Comparison of ENCODE assay signal across 14 cellular contexts in the genomic region with DNA sequence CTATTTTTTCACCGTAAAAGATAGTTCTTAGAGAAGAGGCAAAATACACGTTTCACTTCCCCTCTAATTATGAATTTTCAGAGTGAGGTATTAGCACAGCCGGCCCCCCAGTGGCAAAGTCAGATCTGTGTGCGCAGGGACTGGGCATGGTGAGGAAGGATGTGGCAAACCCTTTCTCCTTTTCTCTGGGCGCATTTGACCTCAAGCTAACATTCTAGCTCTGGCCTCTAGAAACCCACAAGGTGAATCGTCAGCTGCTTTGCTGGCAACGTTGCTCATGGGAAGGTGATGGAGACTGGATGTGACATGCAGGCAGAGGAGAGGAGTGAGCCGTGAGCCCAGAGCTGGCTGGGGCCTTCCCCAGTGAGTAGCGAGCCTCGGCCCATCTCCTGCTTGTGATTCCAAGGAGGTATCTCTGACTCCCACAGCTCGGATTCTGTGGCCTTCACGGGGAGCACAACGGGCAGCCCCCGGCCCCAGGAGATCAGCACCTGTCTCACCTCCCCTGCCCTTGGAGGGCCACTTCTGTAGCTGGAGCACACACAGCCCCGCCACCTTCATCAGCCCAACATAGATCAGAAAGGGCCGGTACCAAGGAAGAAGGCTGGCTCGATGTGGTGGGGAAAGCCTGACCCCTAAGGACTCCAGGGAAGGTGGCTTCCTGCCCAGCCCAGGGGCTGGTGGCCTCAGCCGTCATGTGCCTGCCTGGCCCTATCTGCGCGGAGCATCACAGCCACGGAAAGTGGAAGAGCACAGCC.
DNase-seq lines count a peak whose midpoint lies in the region; ATAC-seq and TF ChIP-seq lines count a peak whose summit lies in the region.
"Had no signal": no experiment of that assay in that cellular context is flagged by ENCODE, and none has a peak within 500 bp of the region (broad histone marks: within the 10 kb centered on the region; RNA-seq: fewer than 3 reads in every experiment).

No MANE protein-coding gene starts in this region.

- no peak overlapping the region for H2AK5ac ChIP-seq in neuronal stem cell (ENCODE audit: low read depth, low read length)

- TF ChIP-seq CTCF in WERI-Rb-1 (IDR thresholded peaks at IDR 0.05; ENCODE audit: low read depth, low read length), result no peak

- H2BK5ac ChIP-seq in neuronal stem cell (ENCODE audit: low read length), result no peak overlapping the region

- H3K27ac ChIP-seq in neuronal stem cell (replicated peaks; ENCODE audit: low read length) (no peak overlapping the region), WERI-Rb-1 (no peak overlapping the region)
- H3K27ac ChIP-seq: tibial artery had no signal

- H3K4ac ChIP-seq in neuronal stem cell (ENCODE audit: low read length), result no peak overlapping the region

- H3K36me3 ChIP-seq in neuronal stem cell (replicated peaks in 1 of 2; ENCODE audit: control insufficient read depth in 2 of 2, insufficient read depth in 2 of 2, low read length in 2 of 2), result peaks cover 4 to 5% of the 10 kb centered on the region in 2 donors
- H3K36me3 ChIP-seq in WERI-Rb-1, result no peaks in the 10 kb centered on the region
- H3K36me3 ChIP-seq: tibial artery had no signal

- H3K9me3 ChIP-seq in neuronal stem cell (replicated peaks in 1 of 2; ENCODE audit: control insufficient read depth in 2 of 2, insufficient read depth in 1 of 2, low read depth in 1 of 2, low read length in 2 of 2) (peaks cover 9% of the 10 kb centered on the region in 2 donors), WERI-Rb-1 (ENCODE audit: severe bottlenecking) (peaks cover 4% of the 10 kb centered on the region)

- H2BK12ac ChIP-seq in neuronal stem cell (ENCODE audit: low read length), result no peak overlapping the region

- no CpG with 5 or more reads among the region's 21 CpGs for WGBS in neuronal stem cell (ENCODE audit: extremely low coverage in 2 of 2, insufficient read length in 2 of 2, insufficient replicate concordance in 1 of 2), 2 donors

- no peak overlapping the region for H3K27ac Mint-ChIP-seq in activated CD4-positive, alpha-beta T cell treated with anti-CD3 and anti-CD28 coated beads, Interleukin-2, amount 10 ng/mL, durations not matched to agents 24 days and 14 days
- H3K27ac Mint-ChIP-seq: activated CD4-positive, alpha-beta T cell treated with anti-CD3 and anti-CD28 coated beads, Interleukin-2, amount 10 ng/mL, durations not matched to agents 7 days and 5 days had no signal

- no peak overlapping the region for H2BK15ac ChIP-seq in neuronal stem cell (ENCODE audit: low read length)

- H3K4me3 ChIP-seq in neuronal stem cell (ENCODE audit: low read length in 2 of 2) (no peak overlapping the region), WERI-Rb-1 (ENCODE audit: low read depth, low read length) (no peak overlapping the region)
- H3K4me3 ChIP-seq: smooth muscle cell, tibial artery had no signal

- H3K36me3 Mint-ChIP-seq in activated CD4-positive, alpha-beta T cell treated with anti-CD3 and anti-CD28 coated beads, Interleukin-2, amount 10 ng/mL, durations not matched to agents 24 days and 14 days (ENCODE audit: low read depth), result no peaks in the 10 kb centered on the region

- peak; percentile 41 for ATAC-seq in GM21529 (IDR thresholded peaks at IDR 0.05; ENCODE audit: unreplicated experiment)
- ATAC-seq in HG03571 (IDR thresholded peaks at IDR 0.05; ENCODE audit: unreplicated experiment), result peak; percentile 61
- ATAC-seq: HepG2 had no signal

- peak overlapping the region; percentile 72 for H3K18ac ChIP-seq in neuronal stem cell (ENCODE audit: low read length)

- no peaks in the 10 kb centered on the region for H3K9me3 Mint-ChIP-seq in activated CD4-positive, alpha-beta T cell treated with anti-CD3 and anti-CD28 coated beads, Interleukin-2, amount 10 ng/mL, durations not matched to agents 24 days and 14 days
- H3K9me3 Mint-ChIP-seq: activated CD4-positive, alpha-beta T cell treated with anti-CD3 and anti-CD28 coated beads, Interleukin-2, amount 10 ng/mL, durations not matched to agents 7 days and 5 days had no signal

- H3K79me1 ChIP-seq in neuronal stem cell (ENCODE audit: low read depth, low read length), result peaks cover 1% of the 10 kb centered on the region

- no peak overlapping the region for H3K4me2 ChIP-seq in neuronal stem cell (ENCODE audit: insufficient read depth, low read length, poor library complexity, severe bottlenecking)
- H3K4me2 ChIP-seq: smooth muscle cell had no signal

- DNase-seq in activated CD4-positive, alpha-beta T cell treated with anti-CD3 and anti-CD28 coated beads, Interleukin-2, amount 10 ng/mL, durations not matched to agents 24 days and 14 days, result peak; percentile 59
- DNase-seq in activated CD4-positive, alpha-beta T cell treated with anti-CD3 and anti-CD28 coated beads, Interleukin-2, amount 50 U/mL, for 4 hours, result no peak
- DNase-seq in neuronal stem cell (ENCODE audit: low spot score), result no peak
- no peak for DNase-seq in HCEC 1CT
- DNase-seq in WERI-Rb-1, result no peak
- no peak for DNase-seq in posterior vena cava (ENCODE audit: low spot score)
- DNase-seq: activated CD4-positive, alpha-beta T cell treated with anti-CD3 and anti-CD28 coated beads, Interleukin-2, amount 10 ng/mL, durations not matched to agents 7 days and 5 days; activated gamma-delta T cell treated with Interleukin-2 at 50 U/mL for 16 hours; NCI-H187 treated with DMSO at 0.1 percent for 48 hours; tibial artery had no signal

- intact Hi-C loops in activated CD4-positive, alpha-beta T cell treated with anti-CD3 and anti-CD28 coated beads, Interleukin-2, amount 10 ng/mL, durations not matched to agents 24 days and 14 days (cut with micrococcal nuclease), result no loop called here
- intact Hi-C loops in posterior vena cava (cut with DNase I), result no loop called here

- peaks cover 0 to 9% of the 10 kb centered on the region in 2 donors for H3K4me1 ChIP-seq in neuronal stem cell (ENCODE audit: control insufficient read depth in 2 of 2, insufficient read depth in 1 of 2, low read depth in 1 of 2, low read length in 2 of 2)
- H3K4me1 ChIP-seq: tibial artery had no signal

- H3K27me3 Mint-ChIP-seq in activated CD4-positive, alpha-beta T cell treated with anti-CD3 and anti-CD28 coated beads, Interleukin-2, amount 10 ng/mL, durations not matched to agents 24 days and 14 days, result peaks cover 3% of the 10 kb centered on the region
- H3K27me3 Mint-ChIP-seq: activated CD4-positive, alpha-beta T cell treated with anti-CD3 and anti-CD28 coated beads, Interleukin-2, amount 10 ng/mL, durations not matched to agents 7 days and 5 days had no signal

- H3K27me3 ChIP-seq in neuronal stem cell (ENCODE audit: control insufficient read depth in 3 of 3, insufficient read depth in 3 of 3, low read depth in 1 of 3, low read length in 3 of 3) (no peaks in the 10 kb centered on the region), WERI-Rb-1 (ENCODE audit: insufficient read depth, low read depth, severe bottlenecking) (peaks cover 15% of the 10 kb centered on the region)

- no peak overlapping the region for H3K9ac ChIP-seq in neuronal stem cell (ENCODE audit: low read depth, low read length, poor library complexity)

- H4K91ac ChIP-seq in neuronal stem cell (ENCODE audit: low read depth, low read length, poor library complexity), result no peak overlapping the region

- H3K14ac ChIP-seq in neuronal stem cell (ENCODE audit: low read length), result peak overlapping the region; percentile 64

- H3K4me1 Mint-ChIP-seq in activated CD4-positive, alpha-beta T cell treated with anti-CD3 and anti-CD28 coated beads, Interleukin-2, amount 10 ng/mL, durations not matched to agents 24 days and 14 days, result peaks cover 4% of the 10 kb centered on the region

- H2BK120ac ChIP-seq in neuronal stem cell (ENCODE audit: low read depth, low read length), result no peak overlapping the region

- H3K23ac ChIP-seq in neuronal stem cell (ENCODE audit: low read depth, low read length, poor library complexity), result peak overlapping the region; percentile 58

- no peak overlapping the region for H4K8ac ChIP-seq in neuronal stem cell (ENCODE audit: low read depth, low read length)

- H2AFZ ChIP-seq in neuronal stem cell (ENCODE audit: low read length), result no peak overlapping the region

- H3K4me3 Mint-ChIP-seq in activated CD4-positive, alpha-beta T cell treated with anti-CD3 and anti-CD28 coated beads, Interleukin-2, amount 10 ng/mL, durations not matched to agents 24 days and 14 days, result no peak overlapping the region
- H3K4me3 Mint-ChIP-seq: activated CD4-positive, alpha-beta T cell treated with anti-CD3 and anti-CD28 coated beads, Interleukin-2, amount 10 ng/mL, durations not matched to agents 7 days and 5 days had no signal
